Comparison of ENCODE assay signal across 23 cellular contexts in the genomic region with DNA sequence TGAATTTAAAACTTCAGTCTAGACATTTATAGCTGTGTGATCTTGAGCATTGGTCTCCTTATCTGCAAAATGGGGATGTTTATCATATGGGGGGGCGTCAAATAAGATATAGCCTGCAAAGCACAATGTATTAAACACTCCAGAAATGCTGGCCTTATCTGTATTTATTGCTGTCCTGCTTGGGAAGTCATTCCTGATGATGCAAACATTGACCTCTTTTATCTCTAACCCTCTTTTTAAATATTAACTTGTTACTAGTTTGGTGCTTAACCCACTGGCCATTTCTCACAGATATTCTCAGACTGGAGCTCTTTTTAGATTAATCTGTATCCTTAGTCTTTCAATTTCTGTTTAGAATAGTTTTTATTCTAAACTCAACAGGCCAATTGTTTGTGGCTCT. TPM values are rescaled to one million over a fixed set of nuclear protein-coding genes. Genes with fewer than 3 reads are reported as not detected.
DNase-seq lines count a peak whose midpoint lies in the region; ATAC-seq, FAIRE-seq and TF ChIP-seq lines count a peak whose summit lies in the region.
"Had no signal": no experiment of that assay in that cellular context is flagged by ENCODE, and none has a peak within 500 bp of the region (broad histone marks: within the 10 kb centered on the region; RNA-seq: fewer than 3 reads in every experiment).

No MANE protein-coding gene starts in this region.

- CTCF ChIA-PET in HepG2 (lab: Yijun Ruan, JAX; ENCODE audit: low intra/inter-chr PET ratio, low total read pairs), result no interaction called here

- H3K27me3 ChIP-seq in HepG2 (ENCODE audit: control insufficient read depth in 1 of 2, insufficient read depth in 2 of 2, low read length in 2 of 2), result no peaks in the 10 kb centered on the region
- H3K27me3 ChIP-seq in small intestine (ENCODE audit: control insufficient read depth in 2 of 2, insufficient read depth in 2 of 2, low read length in 2 of 2), result no peaks in the 10 kb centered on the region
- H3K27me3 ChIP-seq: Peyer's patch, SJCRH30 had no signal

- H3K36me3 ChIP-seq in HepG2 (replicated peaks in 1 of 2; ENCODE audit: control insufficient read depth in 1 of 2, insufficient read depth in 2 of 2, low read length in 2 of 2), result peaks cover 1 to 3% of the 10 kb centered on the region in 2 experiments; a peak in 1 of 5 replicates
- H3K36me3 ChIP-seq in small intestine (ENCODE audit: control insufficient read depth in 2 of 2, insufficient read depth in 2 of 2, low read length in 2 of 2), result no peaks in the 10 kb centered on the region
- H3K36me3 ChIP-seq: SJCRH30 had no signal

- ATAC-seq in HepG2, result peak; percentile 72

- WGBS in HepG2 (ENCODE audit: low lambda C conversion rate), result 0% methylated on average over 1 of the region's 1 CpG
- 4 to 33% (median 30%) methylated on average over 1 of the region's 1 CpG for WGBS in small intestine, 3 donors

- H3K4me1 ChIP-seq in HepG2 (ENCODE audit: insufficient read depth, low read length), result peaks cover 64% of the 10 kb centered on the region
- H3K4me1 ChIP-seq in small intestine (ENCODE audit: control insufficient read depth in 2 of 2, insufficient read depth in 1 of 2, low read depth in 1 of 2, low read length in 1 of 2), result no peaks in the 10 kb centered on the region
- H3K4me1 ChIP-seq: SJCRH30 had no signal

- no peak overlapping the region for H3K9ac ChIP-seq in HepG2 (ENCODE audit: insufficient read depth, low read depth, low read length)

- BruUV-seq in HepG2 (replicated peaks; lab: Mats Ljungman, UMichigan), result no TSS peak

- no peak overlapping the region; a peak in 2 of 6 replicates for H3K4me3 ChIP-seq in HepG2 (replicated peaks in 1 of 3; ENCODE audit: insufficient read depth in 1 of 3, low read depth in 2 of 3, low read length in 3 of 3)
- no peak overlapping the region for H3K4me3 ChIP-seq in small intestine (ENCODE audit: low read depth in 1 of 2, low read length in 2 of 2)
- H3K4me3 ChIP-seq: GM12878, Peyer's patch, SJCRH30 had no signal

- 0 out of 4 replicates have a peak, but pooled peaks of 1 of the 2 experiments have one; percentile 12 for TF ChIP-seq EP300 in HepG2 (IDR thresholded peaks at IDR 0.05; ENCODE audit: low read depth in 2 of 2, low read length in 2 of 2)
- no peak for TF ChIP-seq EP300 in HepG2 (CRISPR knock-in tag; IDR thresholded peaks at IDR 0.05; ENCODE audit: borderline replicate concordance)

- TF ChIP-seq POLR2A in HepG2 (IDR thresholded peaks at IDR 0.05; ENCODE audit: insufficient read depth in 1 of 2, low read depth in 2 of 2, low read length in 2 of 2), result no peak

- TF ChIP-seq CTCF in VCaP (conservative IDR thresholded peaks at IDR 0.05) (no peak), HepG2 (CRISPR knock-in tag; IDR thresholded peaks at IDR 0.05) (no peak)

- no peak overlapping the region for H2AFZ ChIP-seq in HepG2 (ENCODE audit: low read length)

- DNase-seq in ACHN (peak; percentile 59), HepG2 (ENCODE audit: low spot score) (peak; percentile 41), small intestine (peak; percentile 60), iPS-NIHi7 (ENCODE audit: extremely low spot score) (no peak), NCI-H2081 (lab: John Stamatoyannopoulos, UW) (no peak), NCI-H187 treated with DMSO at 0.1 percent for 48 hours (lab: John Stamatoyannopoulos, UW) (no peak), DMS53 treated with DMSO at 0.1 percent for 48 hours (lab: John Stamatoyannopoulos, UW; ENCODE audit: unreplicated experiment) (no peak)
- DNase-seq: CD4-positive, CD25-positive, alpha-beta regulatory T cell; DMS 273 treated with DMSO at 0.1 percent for 48 hours; DND-41; H7; HFFc6; KG1; MV-4-11; NCI-H1105 treated with DMSO at 0.1 percent for 48 hours; NCI-H446; NCI-H526; Peyer's patch; SJCRH30 had no signal

- no peaks in the 10 kb centered on the region for H4K20me1 ChIP-seq in HepG2 (ENCODE audit: insufficient read depth, low read length)

- H3K27ac ChIP-seq in VCaP (peak overlapping the region; percentile 97), HepG2 (ENCODE audit: extremely low read length, insufficient read depth, low read length) (peak overlapping the region; percentile 49), small intestine (ENCODE audit: low read depth in 1 of 2, low read length in 1 of 2) (no peak overlapping the region)
- H3K27ac ChIP-seq: HL-60, Peyer's patch, SJCRH30 had no signal

- no peaks in the 10 kb centered on the region for H3K79me2 ChIP-seq in HepG2 (ENCODE audit: insufficient read depth, low read length)

- H3K9me3 ChIP-seq in HepG2 (ENCODE audit: low read length) (no peaks in the 10 kb centered on the region), small intestine (ENCODE audit: control insufficient read depth, low read depth) (no peaks in the 10 kb centered on the region)
- H3K9me3 ChIP-seq: Peyer's patch, SJCRH30 had no signal

- TF ChIP-seq RAD21 in HepG2 (CRISPR knock-in tag; IDR thresholded peaks at IDR 0.05), result no peak

- intact Hi-C loops in HepG2 (cut with micrococcal nuclease; ENCODE audit: unreplicated experiment), result no loop called here

- FAIRE-seq in HepG2 (lab: Jason Lieb, UNC), result peak; percentile 72
- no peak for FAIRE-seq in small intestine (lab: Jason Lieb, UNC)
- FAIRE-seq: A204.1, GM12878 had no signal

- H3K4me2 ChIP-seq in HepG2 (ENCODE audit: low read depth, low read length), result peak overlapping the region; percentile 46

- in situ Hi-C loops in ACHN (cut with HindIII; ENCODE audit: low pct_ligation_motif_present, low pct_unique_long_range_greater_than_20kb, low sequenced_read_pairs), result no loop called here
- in situ Hi-C loops in HepG2 (cut with HindIII; ENCODE audit: extremely low pct_ligation_motif_present, low pct_unique_long_range_greater_than_20kb), result loop anchor here (25.0 kb wide), 1 partner anchor 314 kb away; a partner anchor contains a TSS

- POLR2A ChIA-PET in HepG2 (lab: Yijun Ruan, JAX), result interaction anchor here (1.2 kb wide), 1 partner anchor 13 kb away, joined by 9 read pairs; a partner anchor contains a TSS

TF ChIP-seq in HepG2, 621 proteins besides CTCF, POLR2A, EP300 and RAD21 (continues in another document):
- TF ChIP-seq, protein P1, sequence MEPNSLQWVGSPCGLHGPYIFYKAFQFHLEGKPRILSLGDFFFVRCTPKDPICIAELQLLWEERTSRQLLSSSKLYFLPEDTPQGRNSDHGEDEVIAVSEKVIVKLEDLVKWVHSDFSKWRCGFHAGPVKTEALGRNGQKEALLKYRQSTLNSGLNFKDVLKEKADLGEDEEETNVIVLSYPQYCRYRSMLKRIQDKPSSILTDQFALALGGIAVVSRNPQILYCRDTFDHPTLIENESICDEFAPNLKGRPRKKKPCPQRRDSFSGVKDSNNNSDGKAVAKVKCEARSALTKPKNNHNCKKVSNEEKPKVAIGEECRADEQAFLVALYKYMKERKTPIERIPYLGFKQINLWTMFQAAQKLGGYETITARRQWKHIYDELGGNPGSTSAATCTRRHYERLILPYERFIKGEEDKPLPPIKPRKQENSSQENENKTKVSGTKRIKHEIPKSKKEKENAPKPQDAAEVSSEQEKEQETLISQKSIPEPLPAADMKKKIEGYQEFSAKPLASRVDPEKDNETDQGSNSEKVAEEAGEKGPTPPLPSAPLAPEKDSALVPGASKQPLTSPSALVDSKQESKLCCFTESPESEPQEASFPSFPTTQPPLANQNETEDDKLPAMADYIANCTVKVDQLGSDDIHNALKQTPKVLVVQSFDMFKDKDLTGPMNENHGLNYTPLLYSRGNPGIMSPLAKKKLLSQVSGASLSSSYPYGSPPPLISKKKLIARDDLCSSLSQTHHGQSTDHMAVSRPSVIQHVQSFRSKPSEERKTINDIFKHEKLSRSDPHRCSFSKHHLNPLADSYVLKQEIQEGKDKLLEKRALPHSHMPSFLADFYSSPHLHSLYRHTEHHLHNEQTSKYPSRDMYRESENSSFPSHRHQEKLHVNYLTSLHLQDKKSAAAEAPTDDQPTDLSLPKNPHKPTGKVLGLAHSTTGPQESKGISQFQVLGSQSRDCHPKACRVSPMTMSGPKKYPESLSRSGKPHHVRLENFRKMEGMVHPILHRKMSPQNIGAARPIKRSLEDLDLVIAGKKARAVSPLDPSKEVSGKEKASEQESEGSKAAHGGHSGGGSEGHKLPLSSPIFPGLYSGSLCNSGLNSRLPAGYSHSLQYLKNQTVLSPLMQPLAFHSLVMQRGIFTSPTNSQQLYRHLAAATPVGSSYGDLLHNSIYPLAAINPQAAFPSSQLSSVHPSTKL (CRISPR knock-in tag; IDR thresholded peaks at IDR 0.05), result peak; percentile 57
- TF ChIP-seq, protein P2, sequence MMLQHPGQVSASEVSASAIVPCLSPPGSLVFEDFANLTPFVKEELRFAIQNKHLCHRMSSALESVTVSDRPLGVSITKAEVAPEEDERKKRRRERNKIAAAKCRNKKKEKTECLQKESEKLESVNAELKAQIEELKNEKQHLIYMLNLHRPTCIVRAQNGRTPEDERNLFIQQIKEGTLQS (CRISPR knock-in tag; IDR thresholded peaks at IDR 0.05), result peak; percentile 65; the same call in 1 of the 2 replicates
- TF ChIP-seq NR3C1 (CRISPR knock-in tag; IDR thresholded peaks at IDR 0.05), result no peak

RNA-seq across cellular contexts. Expression of a gene that starts 13.2 kb away (rescaled TPM):
- total RNA-seq in HepG2 (2016; rRNA removed; fragmentation: Illumina TruSeq; extraction: Trizol), result 91.0 and 120 TPM in 2 replicates
- 60.7 and 64.6 TPM in 2 replicates for total RNA-seq in HepG2 (2016; cell fraction: cytosol; rRNA removed; fragmentation: Illumina TruSeq; extraction: Trizol; ENCODE audit: low read depth)
- total RNA-seq in HepG2 (2016; cell fraction: insoluble cytoplasmic fraction; rRNA removed; fragmentation: Illumina TruSeq; extraction: Trizol), result 100 and 135 TPM in 2 replicates
- 79.6 and 82.5 TPM in 2 replicates for total RNA-seq in HepG2 (2016; cell fraction: membrane; rRNA removed; fragmentation: Illumina TruSeq; extraction: Trizol)
- 33.2 and 36.3 TPM in 2 replicates for total RNA-seq in HepG2 (2016; cell fraction: nucleus; rRNA removed; fragmentation: Illumina TruSeq; extraction: Trizol)
- 38.3 and 50.9 TPM in 2 replicates for polyA plus RNA-seq in HepG2 (2011; rRNA removed)
- polyA plus RNA-seq in HepG2 (2011; cell fraction: cytosol; rRNA removed), result 17.9 and 20.1 TPM in 2 replicates
- 5.7 and 6.9 TPM in 2 replicates for polyA plus RNA-seq in HepG2 (2011; cell fraction: nucleus; rRNA removed)
- 78.8 and 104 TPM in 2 replicates for polyA plus RNA-seq in HepG2 (2012)
- 77.6 and 83.1 TPM in 2 replicates for polyA plus RNA-seq in HepG2 (2016; cell fraction: cytosol; fragmentation: Illumina TruSeq; extraction: Trizol; ENCODE audit: low read depth)
- 127 and 141 TPM in 2 replicates for polyA plus RNA-seq in HepG2 (2016; cell fraction: insoluble cytoplasmic fraction; fragmentation: Illumina TruSeq; extraction: Trizol; ENCODE audit: low read depth)
- 82.8 and 92.8 TPM in 2 replicates for polyA plus RNA-seq in HepG2 (2016; cell fraction: membrane; fragmentation: Illumina TruSeq; extraction: Trizol; ENCODE audit: low read depth)
- polyA plus RNA-seq in HepG2 (2016; cell fraction: nucleus; fragmentation: Illumina TruSeq; extraction: Trizol; ENCODE audit: insufficient read depth, low read depth), result 56.1 and 57.3 TPM in 2 replicates
- 10.4 and 14.1 TPM in 2 replicates for polyA minus RNA-seq in HepG2 (2011; rRNA and poly(A)+ RNA removed; ENCODE audit: low replicate concordance)
- 12.2 and 13.7 TPM in 2 replicates for polyA minus RNA-seq in HepG2 (2011; cell fraction: cytosol; rRNA and poly(A)+ RNA removed)
- 4.6 and 13.4 TPM in 2 replicates for polyA minus RNA-seq in HepG2 (2011; cell fraction: nucleus; rRNA and poly(A)+ RNA removed)
- 100 to 1,000 TPM in 2 of 3 donors, 10 to 100 TPM in 1; 82.1 to 119 (median 112) TPM for polyA plus RNA-seq in small intestine

Comparison
In these comparisons a context has a peak if more than half of its experiments do, and no peak if none do; other contexts are left out.
1. DNase-seq: peak in ACHN (single experiment), HepG2 (single experiment) and small intestine (single experiment); none in iPS-NIHi7 (single experiment), NCI-H2081 (0 of 2), NCI-H187 treated with DMSO at 0.1 percent for 48 hours (single experiment) and DMS53 treated with DMSO at 0.1 percent for 48 hours (single experiment).
2. H3K27ac ChIP-seq: peak in VCaP (single experiment) and HepG2 (single experiment); none in small intestine (0 of 2).